ENCODE assay signal across 12 cellular contexts in genomic region chr21:40049031-40049958, GRCh38.
DNase-seq lines count a peak whose midpoint lies in the region; ATAC-seq and TF ChIP-seq lines count a peak whose summit lies in the region.
"Had no signal": no experiment of that assay in that cellular context is flagged by ENCODE, and none has a peak within 500 bp of the region (broad histone marks: within the 10 kb centered on the region; RNA-seq: fewer than 3 reads in every experiment).

No MANE protein-coding gene starts in this region.

- no peaks in the 10 kb centered on the region for H3K79me2 ChIP-seq in PC-9 (ENCODE audit: low read depth)

- CTCF ChIA-PET in AG04449 (lab: Yijun Ruan, JAX), result no interaction called here
- CTCF ChIA-PET in PC-9 (lab: Charles Lee), result no interaction called here

- WGBS in gastroesophageal sphincter (ENCODE audit: low coverage in 1 of 2), 2 donors, result 0 to 24% methylated on average over 5 to 11 of the region's 11 CpGs

- H3K4me3 ChIP-seq in AG04449 (ENCODE audit: low read depth, low read length) (peak overlapping the region; percentile 29), gastroesophageal sphincter (no peak overlapping the region), PC-9 (no peak overlapping the region)

- POLR2A ChIA-PET in AG04449 (lab: Yijun Ruan, JAX) (no interaction called here), PC-9 (lab: Charles Lee; ENCODE audit: unreplicated experiment) (no interaction called here)

- H4K20me1 ChIP-seq in PC-9 (ENCODE audit: insufficient read depth), result no peaks in the 10 kb centered on the region

- H3K4me2 ChIP-seq in PC-9, result no peak overlapping the region

- H3K9me2 ChIP-seq in PC-9 (ENCODE audit: insufficient read depth), result no peaks in the 10 kb centered on the region

- H3K27me3 ChIP-seq in gastroesophageal sphincter, result no peaks in the 10 kb centered on the region
- H3K27me3 ChIP-seq in PC-9 (ENCODE audit: insufficient read depth, low read depth), result peaks cover 10% of the 10 kb centered on the region

- no peak overlapping the region for H2AFZ ChIP-seq in PC-9

- H3K9me3 ChIP-seq in gastroesophageal sphincter, result no peaks in the 10 kb centered on the region
- no peaks in the 10 kb centered on the region for H3K9me3 ChIP-seq in PC-9 (ENCODE audit: insufficient read depth, low read depth)

- H3K4me1 ChIP-seq in gastroesophageal sphincter (peaks cover 17 to 77% (median 21%) of the 10 kb centered on the region in 3 donors), PC-9 (replicated peaks; ENCODE audit: insufficient read depth) (no peaks in the 10 kb centered on the region)

- ATAC-seq in gastroesophageal sphincter (peak; percentile 44), HG02798 (IDR thresholded peaks at IDR 0.05; ENCODE audit: poor library complexity, unreplicated experiment) (no peak)

- no TSS peak for BruUV-seq in PC-9 (replicated peaks; lab: Mats Ljungman, UMichigan)

- H3K36me3 ChIP-seq in gastroesophageal sphincter (no peaks in the 10 kb centered on the region), PC-9 (ENCODE audit: low read depth) (no peaks in the 10 kb centered on the region)

- H3F3A ChIP-seq in PC-9 (ENCODE audit: insufficient read depth, low read depth), result no peaks in the 10 kb centered on the region

- DNase-seq in AG04449 (ENCODE audit: low read depth, low spot score), result peak; percentile 38
- peak; percentile 46 for DNase-seq in M059J (ENCODE audit: low read depth)
- DNase-seq in RPMI8226, result peak; percentile 70
- no peak for DNase-seq in NCI-H1048 (lab: John Stamatoyannopoulos, UW)
- no peak for DNase-seq in NAMALWA (ENCODE audit: low spot score)
- DNase-seq in PC-9, result no peak
- DNase-seq: activated CD4-positive, alpha-beta memory T cell treated with anti-CD3 and anti-CD28 coated beads, Interleukin-2, amount 10 ng/mL, durations not matched to agents 7 days and 5 days; activated naive CD8-positive, alpha-beta T cell treated with anti-CD3 and anti-CD28 coated beads, Interleukin-2, amount 10 ng/mL, durations not matched to agents 7 days and 5 days; Karpas-422; left cardiac atrium had no signal

- H3K27ac ChIP-seq in gastroesophageal sphincter (peak overlapping the region; percentile 82 to 97 (median 88)), PC-9 (no peak overlapping the region)

- TF ChIP-seq POLR2A in gastroesophageal sphincter (IDR thresholded peaks at IDR 0.05), result no peak

- no peak for TF ChIP-seq CTCF in AG04449 (IDR thresholded peaks at IDR 0.05; ENCODE audit: insufficient read depth, low read length, missing control alignments)
- TF ChIP-seq CTCF in gastroesophageal sphincter (IDR thresholded peaks at IDR 0.05), result no peak
- no peak for TF ChIP-seq CTCF in PC-9 (conservative IDR thresholded peaks at IDR 0.05)

- no peak for TF ChIP-seq EP300 in gastroesophageal sphincter (IDR thresholded peaks at IDR 0.05)

- intact Hi-C loops in PC-9 (cut with micrococcal nuclease; ENCODE audit: unreplicated experiment), result no loop called here

Comparison
In these comparisons a context has a peak if more than half of its experiments do, and no peak if none do; other contexts are left out.
1. DNase-seq: peak in AG04449 (single experiment), M059J (single experiment) and RPMI8226 (single experiment); none in NCI-H1048 (single experiment), NAMALWA (single experiment) and PC-9 (0 of 2).